Comparison of ENCODE assay signal across 10 cellular contexts in genomic region chrX:68894142-68894512, GRCh38.
A peak's percentile ranks its signal among the peaks of the same experiment; 100 is the strongest.
DNase-seq lines count a peak whose midpoint lies in the region; ATAC-seq and TF ChIP-seq lines count a peak whose summit lies in the region.
"Had no signal": no experiment of that assay in that cellular context is flagged by ENCODE, and none has a peak within 500 bp of the region (broad histone marks: within the 10 kb centered on the region; RNA-seq: fewer than 3 reads in every experiment).

No MANE protein-coding gene starts in this region.

- intact Hi-C loops in left cardiac atrium (cut with DNase I), result loop anchor here in 1 of 2 donors (5.0 kb wide), 1 partner anchor 62 kb away; no protein-coding TSS in a partner anchor
- intact Hi-C loops in activated T-helper 2 cell treated with anti-CD3 and anti-CD28 coated beads, Interferon-gamma antibody, Interleukin-2, Interleukin-4, amounts not matched to agents 10 μg/mL and 5 μg/mL and 100 μg/mL, durations not matched to agents 14 hours and 24 hours and 36 hours (cut with micrococcal nuclease), result no loop called here

- H3K27ac Mint-ChIP-seq in T-cell, result peak overlapping the region in 1 of 2 donors; percentile 55
- no peak overlapping the region for H3K27ac Mint-ChIP-seq in activated T-helper 2 cell treated with anti-CD3 and anti-CD28 coated beads, Interferon-gamma antibody, Interleukin-2, Interleukin-4, amounts not matched to agents 10 μg/mL and 5 μg/mL and 100 μg/mL, durations not matched to agents 14 hours and 24 hours and 36 hours
- H3K27ac Mint-ChIP-seq: T-helper 17 cell had no signal

- peak overlapping the region; percentile 94 for H3K27ac ChIP-seq in parathyroid adenoma

- ATAC-seq in T-cell (replicated peaks in 1 of 4) (peak in 2 of 4 experiments; percentile 12 to 22), left cardiac atrium (peak; percentile 38 to 40)

- no peaks in the 10 kb centered on the region for H3K9me3 Mint-ChIP-seq in T-cell
- H3K9me3 Mint-ChIP-seq in activated T-helper 2 cell treated with anti-CD3 and anti-CD28 coated beads, Interferon-gamma antibody, Interleukin-2, Interleukin-4, amounts not matched to agents 10 μg/mL and 5 μg/mL and 100 μg/mL, durations not matched to agents 14 hours and 24 hours and 36 hours, result no peaks in the 10 kb centered on the region

- no peaks in the 10 kb centered on the region for H3K27me3 ChIP-seq in parathyroid adenoma (ENCODE audit: control insufficient read depth, insufficient read depth, low read length)

- H3K4me1 Mint-ChIP-seq in T-cell, result peaks cover 8 to 11% (median 9%) of the 10 kb centered on the region in 3 donors
- no peaks in the 10 kb centered on the region for H3K4me1 Mint-ChIP-seq in activated T-helper 2 cell treated with anti-CD3 and anti-CD28 coated beads, Interferon-gamma antibody, Interleukin-2, Interleukin-4, amounts not matched to agents 10 μg/mL and 5 μg/mL and 100 μg/mL, durations not matched to agents 14 hours and 24 hours and 36 hours (ENCODE audit: low read depth)

- no peak overlapping the region for H3K4me2 ChIP-seq in parathyroid adenoma (ENCODE audit: low read length)

- peak; percentile 4 for DNase-seq in AG10803 (ENCODE audit: low read depth)
- DNase-seq in T-cell, result no peak
- DNase-seq in left cardiac atrium, result no peak
- no peak for DNase-seq in foreskin melanocyte
- DNase-seq in activated T-helper 2 cell treated with anti-CD3 and anti-CD28 coated beads, Interferon-gamma antibody, Interleukin-2, Interleukin-4, amounts not matched to agents 10 μg/mL and 5 μg/mL and 100 μg/mL, durations not matched to agents 14 hours and 24 hours and 36 hours (ENCODE audit: low spot score), result no peak
- no peak for DNase-seq in amniotic stem cell (lab: John Stamatoyannopoulos, UW)
- no peak for DNase-seq in NAMALWA (ENCODE audit: low spot score)
- DNase-seq: T-helper 17 cell had no signal

- peak overlapping the region in 2 of 3 donors; percentile 34 to 75 for H3K4me3 Mint-ChIP-seq in T-cell
- no peak overlapping the region for H3K4me3 Mint-ChIP-seq in activated T-helper 2 cell treated with anti-CD3 and anti-CD28 coated beads, Interferon-gamma antibody, Interleukin-2, Interleukin-4, amounts not matched to agents 10 μg/mL and 5 μg/mL and 100 μg/mL, durations not matched to agents 14 hours and 24 hours and 36 hours (ENCODE audit: low read depth)

- H3K4me3 ChIP-seq in AG10803 (ENCODE audit: low read length) (no peak overlapping the region), parathyroid adenoma (ENCODE audit: low read depth, low read length) (no peak overlapping the region)

- CTCF ChIA-PET in T-cell (lab: Charles Lee), result interaction anchor here in 1 of 2 donors (0.6 kb wide), 1 partner anchor 13 kb away, joined by 5 read pairs; no protein-coding TSS in a partner anchor

- H3K79me2 ChIP-seq in parathyroid adenoma, result peaks cover 2% of the 10 kb centered on the region

- H3K9me3 ChIP-seq in parathyroid adenoma (ENCODE audit: control insufficient read depth, low read length), result no peaks in the 10 kb centered on the region

- H3K27me3 Mint-ChIP-seq in T-cell, result peaks cover 0 to 6% of the 10 kb centered on the region in 2 donors
- H3K27me3 Mint-ChIP-seq in activated T-helper 2 cell treated with anti-CD3 and anti-CD28 coated beads, Interferon-gamma antibody, Interleukin-2, Interleukin-4, amounts not matched to agents 10 μg/mL and 5 μg/mL and 100 μg/mL, durations not matched to agents 14 hours and 24 hours and 36 hours (ENCODE audit: low read depth), result no peaks in the 10 kb centered on the region
- H3K27me3 Mint-ChIP-seq: CD4-positive, alpha-beta memory T cell; T-helper 17 cell had no signal

- no peaks in the 10 kb centered on the region for H3K36me3 ChIP-seq in parathyroid adenoma (ENCODE audit: control insufficient read depth, insufficient read depth, low read length)

- POLR2A ChIA-PET in T-cell (lab: Charles Lee), result no interaction called here

- peak overlapping the region; percentile 84 for H2AFZ ChIP-seq in parathyroid adenoma

- peaks cover 20% of the 10 kb centered on the region for H3K4me1 ChIP-seq in parathyroid adenoma

- no peak overlapping the region for H3K9ac ChIP-seq in parathyroid adenoma

- no peaks in the 10 kb centered on the region for H3K36me3 Mint-ChIP-seq in T-cell
- H3K36me3 Mint-ChIP-seq in activated T-helper 2 cell treated with anti-CD3 and anti-CD28 coated beads, Interferon-gamma antibody, Interleukin-2, Interleukin-4, amounts not matched to agents 10 μg/mL and 5 μg/mL and 100 μg/mL, durations not matched to agents 14 hours and 24 hours and 36 hours (ENCODE audit: low read depth), result no peaks in the 10 kb centered on the region
- H3K36me3 Mint-ChIP-seq: CD4-positive, alpha-beta memory T cell had no signal

- no peak for TF ChIP-seq CTCF in AG10803 (conservative IDR thresholded peaks at IDR 0.05; ENCODE audit: low read length)
- TF ChIP-seq CTCF in parathyroid adenoma (IDR thresholded peaks at IDR 0.05), result no peak
